ENCODE assay signal across 15 cellular contexts in the genomic region with DNA sequence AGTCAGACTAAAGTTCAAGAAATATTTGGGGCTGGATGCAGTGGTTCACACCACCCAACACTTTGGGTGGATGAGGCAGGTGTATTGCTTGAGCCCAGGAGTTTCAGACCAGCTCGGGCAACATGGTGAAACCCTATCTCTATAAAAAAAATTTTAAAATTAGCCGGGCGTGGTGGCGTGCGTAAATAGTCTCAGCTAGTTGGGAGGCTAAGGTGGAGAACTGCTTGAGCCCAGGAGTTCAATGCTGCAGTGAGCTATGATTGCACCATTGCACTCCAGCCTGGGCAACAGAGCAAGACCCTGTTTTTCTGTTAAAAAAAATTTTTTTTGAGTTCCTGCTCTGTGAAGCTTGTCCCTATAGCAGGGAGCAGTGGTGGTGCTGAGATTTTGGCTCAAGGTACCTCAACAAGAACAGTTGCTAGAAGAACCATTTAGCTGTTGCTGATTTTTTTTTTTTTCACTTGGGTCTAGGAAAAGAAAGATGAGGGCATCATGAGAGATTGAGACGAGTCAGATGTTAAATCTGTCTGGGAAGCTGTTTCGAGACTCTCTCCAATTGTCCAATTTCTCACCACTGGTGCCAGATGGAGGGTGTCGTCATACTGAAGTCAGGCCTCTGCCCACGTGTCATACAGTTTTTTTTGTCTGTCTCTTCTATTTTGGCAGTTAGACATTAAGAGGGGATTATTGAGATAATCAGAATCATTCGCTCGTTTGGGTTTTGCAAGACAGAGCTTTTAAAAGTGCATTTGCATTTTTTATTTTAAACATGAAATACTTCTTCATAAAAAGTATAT. TPM values are rescaled to one million over a fixed set of nuclear protein-coding genes. Genes with fewer than 3 reads are reported as not detected.
DNase-seq lines count a peak whose midpoint lies in the region; ATAC-seq and TF ChIP-seq lines count a peak whose summit lies in the region.
"Had no signal": no experiment of that assay in that cellular context is flagged by ENCODE, and none has a peak within 500 bp of the region (broad histone marks: within the 10 kb centered on the region; RNA-seq: fewer than 3 reads in every experiment).

No MANE protein-coding gene starts in this region.

- peak overlapping the region; percentile 82 for H3K27ac Mint-ChIP-seq in activated B cell treated with CpG ODN at 0.5 μM for 24 hours
- H3K27ac Mint-ChIP-seq: activated CD8-positive, alpha-beta T cell treated with anti-CD3 and anti-CD28 coated beads for 36 hours had no signal

- no peaks in the 10 kb centered on the region for H4K20me1 ChIP-seq in DOHH2 (ENCODE audit: control insufficient read depth, insufficient read depth, low read depth, low read length)

- H3F3A ChIP-seq in DOHH2 (ENCODE audit: control insufficient read depth, insufficient read depth), result peaks cover 25% of the 10 kb centered on the region

- peaks cover 82% of the 10 kb centered on the region for H3K4me1 Mint-ChIP-seq in activated B cell treated with CpG ODN at 0.5 μM for 24 hours

- peaks cover 57% of the 10 kb centered on the region for H3K79me2 ChIP-seq in DOHH2 (ENCODE audit: control insufficient read depth, low read length)

- peaks cover 14% of the 10 kb centered on the region for H3K36me3 Mint-ChIP-seq in activated B cell treated with CpG ODN at 0.5 μM for 24 hours (ENCODE audit: low read depth)
- H3K36me3 Mint-ChIP-seq: activated naive CD4-positive, alpha-beta T cell treated with anti-CD3 and anti-CD28 coated beads, Interleukin-2, amount 50 U/mL, for 72 hours had no signal

- peak overlapping the region; percentile 89 for H3K4me2 ChIP-seq in DOHH2 (ENCODE audit: low read length)

- peak overlapping the region; percentile 45 for H3K4me3 Mint-ChIP-seq in activated B cell treated with CpG ODN at 0.5 μM for 24 hours
- H3K4me3 Mint-ChIP-seq: activated CD8-positive, alpha-beta T cell treated with anti-CD3 and anti-CD28 coated beads for 36 hours had no signal

- no peaks in the 10 kb centered on the region for H3K9me3 ChIP-seq in DOHH2 (ENCODE audit: control insufficient read depth, insufficient read depth, low read length)
- H3K9me3 ChIP-seq: esophagus muscularis mucosa, HAP-1, Peyer's patch had no signal

- H3K27me3 ChIP-seq in DOHH2 (ENCODE audit: control insufficient read depth, low read length), result no peaks in the 10 kb centered on the region
- H3K27me3 ChIP-seq: esophagus muscularis mucosa, Peyer's patch had no signal

- H3K9me2 ChIP-seq in DOHH2 (replicated peaks; ENCODE audit: control insufficient read depth, low read length), result no peaks in the 10 kb centered on the region

- peaks cover 3% of the 10 kb centered on the region; the same call in 1 of the 2 replicates for H3K36me3 ChIP-seq in DOHH2 (ENCODE audit: control insufficient read depth, low read length)
- H3K36me3 ChIP-seq: esophagus muscularis mucosa, Peyer's patch had no signal

- POLR2A ChIA-PET in activated B cell treated with CpG ODN at 0.5 μM for 24 hours (lab: Charles Lee), result interaction anchor here (0.7 to 1.2 kb wide), 4 partner anchors 33 to 1874 kb away, joined by 3 to 4 read pairs (median 4); a partner anchor contains a TSS

- intact Hi-C loops in activated B cell treated with CpG ODN at 0.5 μM for 24 hours (cut with micrococcal nuclease), result loop anchor here (10.0 kb wide), 2 partner anchors 337 to 597 kb away; a partner anchor contains a TSS

- H3K4me3 ChIP-seq in DOHH2 (ENCODE audit: low read length), result peak overlapping the region; percentile 83
- H3K4me3 ChIP-seq: esophagus muscularis mucosa, HAP-1, Peyer's patch had no signal

- H3K27ac ChIP-seq in DOHH2 (ENCODE audit: low read depth, low read length), result peak overlapping the region; percentile 69
- H3K27ac ChIP-seq: C4-2B, esophagus muscularis mucosa, Peyer's patch had no signal

- peaks cover 60% of the 10 kb centered on the region for H3K4me1 ChIP-seq in DOHH2 (ENCODE audit: control insufficient read depth, low read length)

- no peaks in the 10 kb centered on the region for H3K9me3 Mint-ChIP-seq in activated B cell treated with CpG ODN at 0.5 μM for 24 hours
- H3K9me3 Mint-ChIP-seq: activated CD8-positive, alpha-beta T cell treated with anti-CD3 and anti-CD28 coated beads for 36 hours; activated naive CD4-positive, alpha-beta T cell treated with anti-CD3 and anti-CD28 coated beads, Interleukin-2, amount 50 U/mL, for 72 hours had no signal

- CTCF ChIA-PET in activated B cell treated with CpG ODN at 0.5 μM for 24 hours (lab: Charles Lee), result interaction anchor here (1.1 to 3.3 kb wide), 2 partner anchors 13 to 48 kb away, joined by 3 to 10 read pairs; no protein-coding TSS in a partner anchor

- no peak for ATAC-seq in activated B cell treated with CpG ODN at 0.5 μM for 24 hours (ENCODE audit: low read depth)
- no peak for ATAC-seq in HG03378 (IDR thresholded peaks at IDR 0.05; ENCODE audit: unreplicated experiment)
- ATAC-seq in HG03095 (IDR thresholded peaks at IDR 0.05; ENCODE audit: unreplicated experiment), result no peak
- ATAC-seq: activated CD8-positive, alpha-beta T cell treated with anti-CD3 and anti-CD28 coated beads for 36 hours; activated naive CD4-positive, alpha-beta T cell treated with anti-CD3 and anti-CD28 coated beads, Interleukin-2, amount 50 U/mL, for 72 hours had no signal

- DNase-seq in AG08395 (ENCODE audit: low spot score) (peak; percentile 48), activated B cell treated with CpG ODN at 0.5 μM for 24 hours (no peak), medulla oblongata (ENCODE audit: extremely low spot score) (peak; percentile 9), retina (no peak), foreskin melanocyte (no peak)
- DNase-seq: activated CD8-positive, alpha-beta T cell treated with anti-CD3 and anti-CD28 coated beads for 36 hours; GDM1; Peyer's patch had no signal

- TF ChIP-seq CTCF in DOHH2 (IDR thresholded peaks at IDR 0.05; ENCODE audit: low read depth, low read length, poor library complexity, severe bottlenecking) (no peak), activated B cell treated with CpG ODN at 0.5 μM for 24 hours (IDR thresholded peaks at IDR 0.05) (no peak)

- no peaks in the 10 kb centered on the region for H3K27me3 Mint-ChIP-seq in activated B cell treated with CpG ODN at 0.5 μM for 24 hours
- H3K27me3 Mint-ChIP-seq: activated CD8-positive, alpha-beta T cell treated with anti-CD3 and anti-CD28 coated beads for 36 hours had no signal

RNA-seq across cellular contexts. Expression of a gene that starts 3.7 kb away (rescaled TPM):
- total RNA-seq in activated B cell treated with CpG ODN at 0.5 μM for 24 hours, result 14.2 and 17.5 TPM in 2 replicates

RNA-seq across cellular contexts. Expression of a gene that starts 34.1 kb away (rescaled TPM):
- total RNA-seq in activated B cell treated with CpG ODN at 0.5 μM for 24 hours, result 33.3 and 37.9 TPM in 2 replicates

RNA-seq across cellular contexts. Expression of a gene that starts 34.2 kb away (rescaled TPM):
- 121 and 122 TPM in 2 replicates for total RNA-seq in activated B cell treated with CpG ODN at 0.5 μM for 24 hours

Comparison
In these comparisons a context has a peak if more than half of its experiments do, and no peak if none do; other contexts are left out.
1. DNase-seq: peak in AG08395 (single experiment) and medulla oblongata (single experiment); none in activated B cell treated with CpG ODN at 0.5 μM for 24 hours (single experiment), retina (single experiment) and foreskin melanocyte (single experiment).